In genomic region chr9:132944294-132945185, GRCh38 we compare ENCODE assay signal across 8 cellular contexts. TPM values are rescaled to one million over a fixed set of nuclear protein-coding genes. Genes with fewer than 3 reads are reported as not detected.
DNase-seq lines count a peak whose midpoint lies in the region; ATAC-seq lines count a peak whose summit lies in the region.

Gene TSC1 (minus strand): TSS chr9:132944616. CDS start chr9:132928872, 15,744 bp downstream.

- peak; percentile 62 for ATAC-seq in GM19463 (IDR thresholded peaks at IDR 0.05; ENCODE audit: unreplicated experiment)

- POLR2A ChIA-PET in activated CD8-positive, alpha-beta memory T cell treated with anti-CD3 and anti-CD28 coated beads for 36 hours (lab: Charles Lee): interaction anchor here (0.6 to 1.1 kb wide), 6 partner anchors 12 to 1475 kb away, joined by 3 to 7 read pairs (median 4); no protein-coding TSS in a partner anchor

- DNase-seq in C1 segment of cervical spinal cord (lab: John Stamatoyannopoulos, UW): peak; percentile 80 to 98 (median 94)
- peak; percentile 87 for DNase-seq in HT-29 (ENCODE audit: low spot score)
- peak; percentile 92 for DNase-seq in NK-92 treated with Interleukin-12 subunit alpha and Interleukin-12 subunit beta, amount 100 ng/mL, for 24 hours (lab: John Stamatoyannopoulos, UW)
- peak; percentile 97 for DNase-seq in effector memory CD4-positive, alpha-beta T cell
- peak; percentile 92 for DNase-seq in medulla oblongata (ENCODE audit: extremely low spot score)
- peak; percentile 95 to 98 (median 98) for DNase-seq in stimulated activated CD4-positive, alpha-beta T cell treated with anti-CD3 and anti-CD28 coated beads, TNF-alpha, amount 100 ng/mL, for 48 hours (ENCODE audit: low read depth in 3 of 3)

- peak within 1 kb of the TSS; percentile 98 for H3K4me3 ChIP-seq in effector memory CD4-positive, alpha-beta T cell (ENCODE audit: insufficient read depth, low read depth, low read length, poor library complexity, severe bottlenecking)

- H3K27ac ChIP-seq in effector memory CD4-positive, alpha-beta T cell (ENCODE audit: insufficient read depth, low read length, poor library complexity, severe bottlenecking): peak within 1 kb of the TSS; percentile 99

- H3K27me3 ChIP-seq in effector memory CD4-positive, alpha-beta T cell (replicated peaks; ENCODE audit: control insufficient read depth, insufficient read depth, low read length, poor library complexity, severe bottlenecking): no peaks in the 10 kb centered on the region

- no peaks in the 10 kb centered on the region for H3K9me3 ChIP-seq in effector memory CD4-positive, alpha-beta T cell (ENCODE audit: control insufficient read depth, low read length)

- no peaks in the 10 kb centered on the region for H3K36me3 ChIP-seq in effector memory CD4-positive, alpha-beta T cell (ENCODE audit: control insufficient read depth, insufficient read depth, low read length)

- CTCF ChIA-PET in activated CD8-positive, alpha-beta memory T cell treated with anti-CD3 and anti-CD28 coated beads for 36 hours (lab: Charles Lee): interaction anchor here (1.2 kb wide), 1 partner anchor 200 kb away, joined by 4 read pairs; no protein-coding TSS in a partner anchor

- H3K4me1 ChIP-seq in effector memory CD4-positive, alpha-beta T cell (ENCODE audit: control insufficient read depth, insufficient read depth, low read length, poor library complexity, severe bottlenecking): peaks cover 17% of the 10 kb centered on the region

RNA-seq across cellular contexts. Expression of gene TSC1, which starts in this region (rescaled TPM):
- 13.7 and 16.5 TPM in 2 replicates for total RNA-seq in HT-29 (2014; rRNA removed; shearing (Covaris generic))
- total RNA-seq in activated CD8-positive, alpha-beta memory T cell treated with anti-CD3 and anti-CD28 coated beads for 36 hours: 10 to 100 TPM; 28.9 to 29.7 TPM

Comparison
In these comparisons a context has a peak if more than half of its experiments do, and no peak if none do; other contexts are left out.
1. Peak in every context shown above with its lines: DNase-seq, ATAC-seq, H3K4me3 ChIP-seq and H3K27ac ChIP-seq.